8 cellular contexts compared by ENCODE assay signal in the genomic region with DNA sequence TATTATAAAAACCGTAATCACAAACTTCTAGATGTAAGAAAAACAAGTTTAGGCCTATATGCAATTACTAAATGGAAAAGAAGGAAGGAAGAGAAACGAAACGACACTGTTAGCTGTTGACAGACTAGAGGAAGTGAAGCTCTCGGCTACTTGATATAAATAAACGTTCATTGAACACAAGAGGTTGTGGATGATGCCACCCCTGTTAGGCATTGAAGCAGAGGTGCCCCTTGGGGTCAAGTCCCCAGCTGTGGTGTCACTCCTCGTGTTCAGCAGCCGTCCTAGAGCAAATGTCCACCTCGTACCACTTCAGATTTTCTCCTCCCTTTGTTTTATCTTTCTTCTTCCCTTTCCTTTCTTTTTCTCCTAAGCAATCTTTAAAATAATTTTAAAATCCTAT.
DNase-seq lines count a peak whose midpoint lies in the region; ATAC-seq and TF ChIP-seq lines count a peak whose summit lies in the region.
"Had no signal": no experiment of that assay in that cellular context is flagged by ENCODE, and none has a peak within 500 bp of the region (broad histone marks: within the 10 kb centered on the region; RNA-seq: fewer than 3 reads in every experiment).

No MANE protein-coding gene starts in this region.

- no peaks in the 10 kb centered on the region for H3K36me3 ChIP-seq in spleen
- H3K36me3 ChIP-seq: MG63 had no signal

- peaks cover 0 to 42% (median 15%) of the 10 kb centered on the region in 6 donors for H3K4me1 ChIP-seq in spleen

- DNase-seq in Kasumi-1 (lab: John Stamatoyannopoulos, UW), result peak; percentile 71 to 82
- DNase-seq in spleen, result no peak
- no peak for DNase-seq in mesothelial cell of epicardium (ENCODE audit: low spot score in 2 of 2, unreplicated experiment in 2 of 2)
- no peak for DNase-seq in MCF 10A (ENCODE audit: unreplicated experiment)
- no peak for DNase-seq in NCI-H69 (lab: John Stamatoyannopoulos, UW)
- DNase-seq: MG63 had no signal

- no peak for TF ChIP-seq POLR2A in spleen (IDR thresholded peaks at IDR 0.05)

- H3K27me3 ChIP-seq in spleen (replicated peaks in 1 of 7), result no peaks in the 10 kb centered on the region
- H3K27me3 ChIP-seq: MG63 had no signal

- H3K4me3 Mint-ChIP-seq in mesothelial cell of epicardium, result no peak overlapping the region
- no peak overlapping the region for H3K4me3 Mint-ChIP-seq in MCF 10A (ENCODE audit: unreplicated experiment)

- H3K4me1 Mint-ChIP-seq in mesothelial cell of epicardium (peaks cover 2% of the 10 kb centered on the region), MCF 10A (ENCODE audit: insufficient read depth, unreplicated experiment) (no peaks in the 10 kb centered on the region)

- CTCF ChIA-PET in MCF 10A (lab: Yijun Ruan, JAX), result interaction anchor here (0.6 kb wide), 1 partner anchor 9 kb away, joined by 3 read pairs; no protein-coding TSS in a partner anchor

- peak overlapping the region in 6 of 8 donors; percentile 1 to 73 (median 46) for H3K27ac ChIP-seq in spleen

- BruUV-seq in MCF 10A (replicated peaks; lab: Mats Ljungman, UMichigan), result no TSS peak

- H3K27me3 Mint-ChIP-seq in mesothelial cell of epicardium (ENCODE audit: low read depth) (no peaks in the 10 kb centered on the region), MCF 10A (ENCODE audit: insufficient read depth, unreplicated experiment) (no peaks in the 10 kb centered on the region)

- H3K36me3 Mint-ChIP-seq in mesothelial cell of epicardium (peaks cover 5% of the 10 kb centered on the region), MCF 10A (ENCODE audit: insufficient read depth, unreplicated experiment) (no peaks in the 10 kb centered on the region)

- 15 to 24% (median 20%) methylated on average over 8 of the region's 8 CpGs for WGBS in spleen, 5 donors

- TF ChIP-seq CTCF in spleen (IDR thresholded peaks at IDR 0.05 in 8 of 11, conservative IDR thresholded peaks at IDR 0.05 in 3 of 11) (no peak), mesothelial cell of epicardium (IDR thresholded peaks at IDR 0.05; ENCODE audit: unreplicated experiment) (no peak), MCF 10A (IDR thresholded peaks at IDR 0.05; ENCODE audit: unreplicated experiment) (no peak)

- intact Hi-C loops in spleen (cut with DNase I; ENCODE audit: low total_unique reads) (no loop called here), MCF 10A (cut with micrococcal nuclease) (no loop called here)

- peak; percentile 58 for ATAC-seq in GM19043 (IDR thresholded peaks at IDR 0.05; ENCODE audit: low read depth, unreplicated experiment)
- peak; percentile 49 for ATAC-seq in HG02840 (IDR thresholded peaks at IDR 0.05; ENCODE audit: low FRiP score, unreplicated experiment)

- H3K9me3 ChIP-seq in spleen, result peaks cover 0 to 7% (median 2%) of the 10 kb centered on the region in 8 donors
- H3K9me3 ChIP-seq: MG63 had no signal

- POLR2A ChIA-PET in MCF 10A (lab: Yijun Ruan, JAX), result interaction anchor here (1.8 kb wide), 1 partner anchor 9 kb away, joined by 5 read pairs; no protein-coding TSS in a partner anchor

- H3K9me3 Mint-ChIP-seq in mesothelial cell of epicardium, result peaks cover 5% of the 10 kb centered on the region
- H3K9me3 Mint-ChIP-seq in MCF 10A (ENCODE audit: unreplicated experiment), result no peaks in the 10 kb centered on the region

- H3K27ac Mint-ChIP-seq in mesothelial cell of epicardium (no peak overlapping the region), MCF 10A (ENCODE audit: low read depth, unreplicated experiment) (no peak overlapping the region)

- no peak overlapping the region for H3K4me3 ChIP-seq in spleen
- H3K4me3 ChIP-seq: MG63 had no signal

Comparison
In these comparisons a context has a peak if more than half of its experiments do, and no peak if none do; other contexts are left out.
1. DNase-seq: peak in Kasumi-1 (2 of 2); none in spleen (single experiment), mesothelial cell of epicardium (0 of 2), MCF 10A (single experiment) and NCI-H69 (single experiment).